1 cellular context compared by ENCODE assay signal in genomic region chr22:29310863-29311339, GRCh38.
TF ChIP-seq lines count a peak whose summit lies in the region.

No MANE protein-coding gene starts in this region.

TF ChIP-seq in H1, 55 proteins besides CTCF, POLR2A, EP300 and RAD21:
- TF ChIP-seq JUND (IDR thresholded peaks at IDR 0.05; ENCODE audit: low read length) (peak; percentile 79; the same call in 1 of the 2 replicates), SUZ12 (IDR thresholded peaks at IDR 0.05; ENCODE audit: low read length) (no peak), NANOG (IDR thresholded peaks at IDR 0.05; ENCODE audit: insufficient read depth, low read depth, low read length, poor library complexity, severe bottlenecking) (no peak), SIN3A (conservative IDR thresholded peaks at IDR 0.05 in 1 of 2, IDR thresholded peaks at IDR 0.05 in 1 of 2; ENCODE audit: low read depth in 1 of 2, low read length in 2 of 2) (peak in 1 of 2 experiments; percentile 65; a peak in 2 of 4 replicates), CHD7 (IDR thresholded peaks at IDR 0.05; ENCODE audit: insufficient replicate concordance, low read length) (no peak), MAX (IDR thresholded peaks at IDR 0.05) (no peak), CREB1 (IDR thresholded peaks at IDR 0.05) (no peak), SIRT6 (IDR thresholded peaks at IDR 0.05; ENCODE audit: low read length) (no peak), KDM4A (IDR thresholded peaks at IDR 0.05; ENCODE audit: low read depth, low read length, severe bottlenecking) (no peak)
